In genomic region chr4:170198742-170199141, GRCh38 we compare ENCODE assay signal across 15 cellular contexts.
DNase-seq lines count a peak whose midpoint lies in the region; ATAC-seq and TF ChIP-seq lines count a peak whose summit lies in the region.
"Had no signal": no experiment of that assay in that cellular context is flagged by ENCODE, and none has a peak within 500 bp of the region (broad histone marks: within the 10 kb centered on the region; RNA-seq: fewer than 3 reads in every experiment).

No MANE protein-coding gene starts in this region.

- in situ Hi-C loops in GM13977 (cut with MboI; ENCODE audit: low pct_unique_long_range_greater_than_20kb, low sequenced_read_pairs, unreplicated experiment), result no loop called here

- no peaks in the 10 kb centered on the region for H3K9me2 ChIP-seq in PC-3 (replicated peaks; ENCODE audit: low read length)

- H3K27ac ChIP-seq in PC-3 (ENCODE audit: low read length), result no peak overlapping the region
- no peak overlapping the region for H3K27ac ChIP-seq in right cardiac atrium (ENCODE audit: low read length)
- H3K27ac ChIP-seq: HL-60 had no signal

- POLR2A ChIA-PET in PC-3 (lab: Charles Lee; ENCODE audit: unreplicated experiment), result no interaction called here

- H3K4me1 ChIP-seq in PC-3 (ENCODE audit: insufficient read depth, low read length), result no peaks in the 10 kb centered on the region
- H3K4me1 ChIP-seq in right cardiac atrium (ENCODE audit: control insufficient read depth, insufficient read depth, low read length), result no peaks in the 10 kb centered on the region

- H4K20me1 ChIP-seq in PC-3 (ENCODE audit: low read length), result no peaks in the 10 kb centered on the region

- H3F3A ChIP-seq in PC-3 (ENCODE audit: low read length, unreplicated experiment), result no peaks in the 10 kb centered on the region

- H3K4me3 ChIP-seq in PC-3 (ENCODE audit: low read length), result no peak overlapping the region
- no peak overlapping the region for H3K4me3 ChIP-seq in epithelial cell of proximal tubule (ENCODE audit: low read depth, low read length)
- H3K4me3 ChIP-seq in right cardiac atrium (ENCODE audit: low read length), result no peak overlapping the region
- H3K4me3 ChIP-seq: lung had no signal

- CTCF ChIA-PET in PC-3 (lab: Charles Lee), result interaction anchor here (0.6 to 1.0 kb wide), 3 partner anchors 10 to 1721 kb away, joined by 3 to 5 read pairs (median 4); no protein-coding TSS in a partner anchor

- no peaks in the 10 kb centered on the region for H3K36me3 ChIP-seq in PC-3 (ENCODE audit: low read depth, low read length)

- no TSS peak for BruUV-seq in PC-3 (replicated peaks; lab: Mats Ljungman, UMichigan)

- no peak overlapping the region for H3K9ac ChIP-seq in PC-3 (ENCODE audit: low read length)

- H3K9me3 ChIP-seq in PC-3 (ENCODE audit: low read length) (no peaks in the 10 kb centered on the region), right cardiac atrium (ENCODE audit: control insufficient read depth, low read length) (no peaks in the 10 kb centered on the region)

- WGBS in right cardiac atrium, result 62% methylated on average over 1 of the region's 1 CpG

- ATAC-seq in PC-3 (no peak), right cardiac atrium (no peak)

- DNase-seq in DMS 273 (lab: John Stamatoyannopoulos, UW; ENCODE audit: unreplicated experiment) (peak; percentile 7), DMS 273 treated with DMSO at 0.1 percent for 48 hours (lab: John Stamatoyannopoulos, UW) (no peak), PC-3 (peak; percentile 37), epithelial cell of proximal tubule (ENCODE audit: low read depth) (no peak), renal cortical epithelial cell (ENCODE audit: low read depth) (peak; percentile 9), right cardiac atrium (no peak), GM13977 (ENCODE audit: low spot score) (no peak), iPS-NIHi11 (ENCODE audit: low spot score) (no peak)
- DNase-seq: 8988T; activated CD8-positive, alpha-beta memory T cell treated with anti-CD3 and anti-CD28 coated beads for 24 hours; amygdala; NCI-H2171; SW 1271 had no signal

- no peaks in the 10 kb centered on the region for H3K27me3 ChIP-seq in PC-3 (ENCODE audit: low read length)
- H3K27me3 ChIP-seq in right cardiac atrium (ENCODE audit: control insufficient read depth, insufficient read depth), result no peaks in the 10 kb centered on the region

- H2AFZ ChIP-seq in PC-3 (ENCODE audit: low read length), result no peak overlapping the region

- intact Hi-C loops in PC-3 (cut with micrococcal nuclease) (no loop called here), right cardiac atrium (cut with DNase I) (no loop called here)

- H3K4me2 ChIP-seq in PC-3 (ENCODE audit: low read length), result no peak overlapping the region

- TF ChIP-seq CTCF in PC-3 (conservative IDR thresholded peaks at IDR 0.05; ENCODE audit: low read depth, low read length) (peak; percentile 57), epithelial cell of proximal tubule (conservative IDR thresholded peaks at IDR 0.05; ENCODE audit: low read depth, low read length) (peak; percentile 42), GM13977 (IDR thresholded peaks at IDR 0.05; ENCODE audit: extremely low read depth, insufficient read depth, missing control alignments) (no peak)

- H3K79me2 ChIP-seq in PC-3 (ENCODE audit: low read length), result no peaks in the 10 kb centered on the region

Comparison
In these comparisons a context has a peak if more than half of its experiments do, and no peak if none do; other contexts are left out.
1. DNase-seq: peak in DMS 273 (single experiment), PC-3 (single experiment) and renal cortical epithelial cell (single experiment); none in DMS 273 treated with DMSO at 0.1 percent for 48 hours (single experiment), epithelial cell of proximal tubule (single experiment), right cardiac atrium (0 of 3), GM13977 (single experiment) and iPS-NIHi11 (single experiment).